Comparison of ENCODE assay signal across 20 cellular contexts in genomic region chr2:664063-664462, GRCh38.
"Had no signal": no experiment of that assay in that cellular context is flagged by ENCODE, and none has a peak within 500 bp of the region (broad histone marks: within the 10 kb centered on the region; RNA-seq: fewer than 3 reads in every experiment).

No MANE protein-coding gene starts in this region.

- H3K4me1 ChIP-seq: pancreas, right lobe of liver, stomach, thyroid gland had no signal

- ATAC-seq: left lobe of liver, pancreas, right lobe of liver had no signal

- DNase-seq: dermis blood vessel endothelial cell; effector memory CD4-positive, alpha-beta T cell; erythroblast; head of caudate nucleus; kidney; occipital lobe; pancreas; right lobe of liver; small intestine; stimulated activated CD4-positive, alpha-beta T cell treated with anti-CD3 and anti-CD28 coated beads, Interleukin-15, amount 100 ng/mL, for 24 hours; stimulated activated CD4-positive, alpha-beta T cell treated with anti-CD3 and anti-CD28 coated beads, Interleukin-2, amount 100 ng/mL, for 48 hours; stimulated activated CD8-positive, alpha-beta memory T cell treated with anti-CD3 and anti-CD28 coated beads, Interleukin-4, amount 100 ng/mL, for 48 hours; stimulated activated naive CD4-positive, alpha-beta T cell treated with Interleukin-2 at 50 U/mL for 16 hours; stomach; thyroid gland had no signal

- H3K27me3 ChIP-seq: right lobe of liver, thyroid gland had no signal

- H3K9me3 ChIP-seq: pancreas, right lobe of liver, thyroid gland had no signal

- H3K4me3 ChIP-seq: coronary artery, lung, pancreas, right lobe of liver, stomach, thyroid gland had no signal

- H3K27ac Mint-ChIP-seq: memory B cell, type B pancreatic cell had no signal

- H3K4me3 Mint-ChIP-seq: memory B cell, type B pancreatic cell had no signal

- H3K9me3 Mint-ChIP-seq: type B pancreatic cell had no signal

- H3K27ac ChIP-seq: coronary artery, pancreas, right lobe of liver, stomach, thyroid gland had no signal
